Comparison of ENCODE assay signal across 1 cellular context in the genomic region with DNA sequence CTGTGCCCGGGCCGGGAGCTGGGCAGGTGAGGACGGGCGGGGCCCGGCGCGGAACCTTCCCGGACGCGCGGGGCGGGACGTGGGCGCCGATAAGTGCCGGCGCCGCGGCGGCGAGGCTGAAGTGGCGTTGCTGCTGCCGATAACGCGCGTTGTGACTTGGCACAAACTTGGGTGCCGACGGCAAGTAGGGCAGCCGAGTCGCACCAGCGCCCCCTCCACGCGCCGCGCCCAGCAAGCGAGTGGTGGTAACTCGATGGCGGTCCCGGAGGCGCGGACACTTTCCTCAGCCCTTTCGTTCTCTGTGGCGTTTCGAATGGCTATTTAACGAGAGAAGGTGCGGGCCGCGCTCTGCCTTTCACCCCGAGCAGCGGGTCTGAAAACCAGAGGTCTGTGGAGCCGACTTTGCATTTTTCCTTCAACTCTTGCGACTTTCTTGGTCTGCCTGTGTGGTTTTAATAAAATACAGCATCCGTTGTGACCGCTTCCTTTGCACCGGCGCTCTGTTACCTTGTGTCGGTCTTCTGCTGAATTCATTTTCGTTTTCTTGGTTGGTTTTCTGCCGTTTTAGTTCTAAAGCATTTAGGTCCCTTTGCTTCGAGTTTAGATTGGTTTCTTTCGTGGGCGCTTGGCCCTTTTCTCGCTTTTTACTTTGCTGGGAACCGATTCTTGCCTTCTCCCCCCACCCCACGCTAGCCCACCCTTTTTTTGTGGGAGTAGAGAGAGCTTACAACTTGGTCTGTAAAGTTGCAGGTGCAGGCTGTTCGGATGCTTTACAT.
TF ChIP-seq lines count a peak whose summit lies in the region.

No MANE protein-coding gene starts in this region.

TF ChIP-seq in GM12878, 131 proteins besides CTCF, POLR2A, EP300 and RAD21 (continued from another document and continues in another):
- TF ChIP-seq POLR2AphosphoS2 (IDR thresholded peaks at IDR 0.05; ENCODE audit: low read depth, low read length): no peak
- TF ChIP-seq BACH1 (IDR thresholded peaks at IDR 0.05; ENCODE audit: borderline replicate concordance): peak; percentile 54; the same call in 1 of the 2 replicates
- TF ChIP-seq, protein P1, sequence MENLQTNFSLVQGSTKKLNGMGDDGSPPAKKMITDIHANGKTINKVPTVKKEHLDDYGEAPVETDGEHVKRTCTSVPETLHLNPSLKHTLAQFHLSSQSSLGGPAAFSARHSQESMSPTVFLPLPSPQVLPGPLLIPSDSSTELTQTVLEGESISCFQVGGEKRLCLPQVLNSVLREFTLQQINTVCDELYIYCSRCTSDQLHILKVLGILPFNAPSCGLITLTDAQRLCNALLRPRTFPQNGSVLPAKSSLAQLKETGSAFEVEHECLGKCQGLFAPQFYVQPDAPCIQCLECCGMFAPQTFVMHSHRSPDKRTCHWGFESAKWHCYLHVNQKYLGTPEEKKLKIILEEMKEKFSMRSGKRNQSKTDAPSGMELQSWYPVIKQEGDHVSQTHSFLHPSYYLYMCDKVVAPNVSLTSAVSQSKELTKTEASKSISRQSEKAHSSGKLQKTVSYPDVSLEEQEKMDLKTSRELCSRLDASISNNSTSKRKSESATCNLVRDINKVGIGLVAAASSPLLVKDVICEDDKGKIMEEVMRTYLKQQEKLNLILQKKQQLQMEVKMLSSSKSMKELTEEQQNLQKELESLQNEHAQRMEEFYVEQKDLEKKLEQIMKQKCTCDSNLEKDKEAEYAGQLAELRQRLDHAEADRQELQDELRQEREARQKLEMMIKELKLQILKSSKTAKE (IDR thresholded peaks at IDR 0.05; ENCODE audit: low read depth, poor library complexity, severe bottlenecking): peak; percentile 23
- TF ChIP-seq ZBED1 (IDR thresholded peaks at IDR 0.05; ENCODE audit: borderline replicate concordance): no peak
- no peak for TF ChIP-seq EZH2 (IDR thresholded peaks at IDR 0.05; ENCODE audit: borderline replicate concordance, control insufficient read depth, low read depth, low read length)
- TF ChIP-seq SPI1 (IDR thresholded peaks at IDR 0.05; ENCODE audit: borderline replicate concordance, insufficient read depth, low read depth, low read length): no peak
- TF ChIP-seq, protein P2, sequence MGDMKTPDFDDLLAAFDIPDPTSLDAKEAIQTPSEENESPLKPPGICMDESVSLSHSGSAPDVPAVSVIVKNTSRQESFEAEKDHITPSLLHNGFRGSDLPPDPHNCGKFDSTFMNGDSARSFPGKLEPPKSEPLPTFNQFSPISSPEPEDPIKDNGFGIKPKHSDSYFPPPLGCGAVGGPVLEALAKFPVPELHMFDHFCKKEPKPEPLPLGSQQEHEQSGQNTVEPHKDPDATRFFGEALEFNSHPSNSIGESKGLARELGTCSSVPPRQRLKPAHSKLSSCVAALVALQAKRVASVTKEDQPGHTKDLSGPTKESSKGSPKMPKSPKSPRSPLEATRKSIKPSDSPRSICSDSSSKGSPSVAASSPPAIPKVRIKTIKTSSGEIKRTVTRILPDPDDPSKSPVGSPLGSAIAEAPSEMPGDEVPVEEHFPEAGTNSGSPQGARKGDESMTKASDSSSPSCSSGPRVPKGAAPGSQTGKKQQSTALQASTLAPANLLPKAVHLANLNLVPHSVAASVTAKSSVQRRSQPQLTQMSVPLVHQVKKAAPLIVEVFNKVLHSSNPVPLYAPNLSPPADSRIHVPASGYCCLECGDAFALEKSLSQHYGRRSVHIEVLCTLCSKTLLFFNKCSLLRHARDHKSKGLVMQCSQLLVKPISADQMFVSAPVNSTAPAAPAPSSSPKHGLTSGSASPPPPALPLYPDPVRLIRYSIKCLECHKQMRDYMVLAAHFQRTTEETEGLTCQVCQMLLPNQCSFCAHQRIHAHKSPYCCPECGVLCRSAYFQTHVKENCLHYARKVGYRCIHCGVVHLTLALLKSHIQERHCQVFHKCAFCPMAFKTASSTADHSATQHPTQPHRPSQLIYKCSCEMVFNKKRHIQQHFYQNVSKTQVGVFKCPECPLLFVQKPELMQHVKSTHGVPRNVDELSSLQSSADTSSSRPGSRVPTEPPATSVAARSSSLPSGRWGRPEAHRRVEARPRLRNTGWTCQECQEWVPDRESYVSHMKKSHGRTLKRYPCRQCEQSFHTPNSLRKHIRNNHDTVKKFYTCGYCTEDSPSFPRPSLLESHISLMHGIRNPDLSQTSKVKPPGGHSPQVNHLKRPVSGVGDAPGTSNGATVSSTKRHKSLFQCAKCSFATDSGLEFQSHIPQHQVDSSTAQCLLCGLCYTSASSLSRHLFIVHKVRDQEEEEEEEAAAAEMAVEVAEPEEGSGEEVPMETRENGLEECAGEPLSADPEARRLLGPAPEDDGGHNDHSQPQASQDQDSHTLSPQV (IDR thresholded peaks at IDR 0.05): no peak
- TF ChIP-seq, protein P3, sequence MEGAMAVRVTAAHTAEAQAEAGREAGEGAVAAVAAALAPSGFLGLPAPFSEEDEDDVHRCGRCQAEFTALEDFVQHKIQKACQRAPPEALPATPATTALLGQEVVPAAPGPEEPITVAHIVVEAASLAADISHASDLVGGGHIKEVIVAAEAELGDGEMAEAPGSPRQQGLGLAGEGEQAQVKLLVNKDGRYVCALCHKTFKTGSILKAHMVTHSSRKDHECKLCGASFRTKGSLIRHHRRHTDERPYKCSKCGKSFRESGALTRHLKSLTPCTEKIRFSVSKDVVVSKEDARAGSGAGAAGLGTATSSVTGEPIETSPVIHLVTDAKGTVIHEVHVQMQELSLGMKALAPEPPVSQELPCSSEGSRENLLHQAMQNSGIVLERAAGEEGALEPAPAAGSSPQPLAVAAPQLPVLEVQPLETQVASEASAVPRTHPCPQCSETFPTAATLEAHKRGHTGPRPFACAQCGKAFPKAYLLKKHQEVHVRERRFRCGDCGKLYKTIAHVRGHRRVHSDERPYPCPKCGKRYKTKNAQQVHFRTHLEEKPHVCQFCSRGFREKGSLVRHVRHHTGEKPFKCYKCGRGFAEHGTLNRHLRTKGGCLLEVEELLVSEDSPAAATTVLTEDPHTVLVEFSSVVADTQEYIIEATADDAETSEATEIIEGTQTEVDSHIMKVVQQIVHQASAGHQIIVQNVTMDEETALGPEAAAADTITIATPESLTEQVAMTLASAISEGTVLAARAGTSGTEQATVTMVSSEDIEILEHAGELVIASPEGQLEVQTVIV (IDR thresholded peaks at IDR 0.05; ENCODE audit: borderline replicate concordance, partially characterized antibody): no peak
- no peak for TF ChIP-seq CHD2 (IDR thresholded peaks at IDR 0.05; ENCODE audit: borderline replicate concordance, low read depth, low read length)
- TF ChIP-seq ESRRA (IDR thresholded peaks at IDR 0.05; ENCODE audit: low read length): no peak
- TF ChIP-seq YY1 (IDR thresholded peaks at IDR 0.05; ENCODE audit: low read depth, low read length): peak; percentile 37; the same call in 1 of the 2 replicates
- no peak for TF ChIP-seq ZSCAN29 (IDR thresholded peaks at IDR 0.05)
- TF ChIP-seq, protein P4, sequence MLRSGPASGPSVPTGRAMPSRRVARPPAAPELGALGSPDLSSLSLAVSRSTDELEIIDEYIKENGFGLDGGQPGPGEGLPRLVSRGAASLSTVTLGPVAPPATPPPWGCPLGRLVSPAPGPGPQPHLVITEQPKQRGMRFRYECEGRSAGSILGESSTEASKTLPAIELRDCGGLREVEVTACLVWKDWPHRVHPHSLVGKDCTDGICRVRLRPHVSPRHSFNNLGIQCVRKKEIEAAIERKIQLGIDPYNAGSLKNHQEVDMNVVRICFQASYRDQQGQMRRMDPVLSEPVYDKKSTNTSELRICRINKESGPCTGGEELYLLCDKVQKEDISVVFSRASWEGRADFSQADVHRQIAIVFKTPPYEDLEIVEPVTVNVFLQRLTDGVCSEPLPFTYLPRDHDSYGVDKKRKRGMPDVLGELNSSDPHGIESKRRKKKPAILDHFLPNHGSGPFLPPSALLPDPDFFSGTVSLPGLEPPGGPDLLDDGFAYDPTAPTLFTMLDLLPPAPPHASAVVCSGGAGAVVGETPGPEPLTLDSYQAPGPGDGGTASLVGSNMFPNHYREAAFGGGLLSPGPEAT (IDR thresholded peaks at IDR 0.05; ENCODE audit: low read depth): no peak
- no peak for TF ChIP-seq SREBF2 (IDR thresholded peaks at IDR 0.05; ENCODE audit: low read length)
- TF ChIP-seq CBX5 (IDR thresholded peaks at IDR 0.05; ENCODE audit: low read depth): no peak
- TF ChIP-seq SREBF1 (IDR thresholded peaks at IDR 0.05; ENCODE audit: low read length): no peak
- TF ChIP-seq KDM1A (IDR thresholded peaks at IDR 0.05; ENCODE audit: borderline replicate concordance): no peak
- TF ChIP-seq, protein P5, sequence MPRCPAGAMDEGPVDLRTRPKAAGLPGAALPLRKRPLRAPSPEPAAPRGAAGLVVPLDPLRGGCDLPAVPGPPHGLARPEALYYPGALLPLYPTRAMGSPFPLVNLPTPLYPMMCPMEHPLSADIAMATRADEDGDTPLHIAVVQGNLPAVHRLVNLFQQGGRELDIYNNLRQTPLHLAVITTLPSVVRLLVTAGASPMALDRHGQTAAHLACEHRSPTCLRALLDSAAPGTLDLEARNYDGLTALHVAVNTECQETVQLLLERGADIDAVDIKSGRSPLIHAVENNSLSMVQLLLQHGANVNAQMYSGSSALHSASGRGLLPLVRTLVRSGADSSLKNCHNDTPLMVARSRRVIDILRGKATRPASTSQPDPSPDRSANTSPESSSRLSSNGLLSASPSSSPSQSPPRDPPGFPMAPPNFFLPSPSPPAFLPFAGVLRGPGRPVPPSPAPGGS (IDR thresholded peaks at IDR 0.05; ENCODE audit: borderline replicate concordance, insufficient read depth, low read depth, low read length, poor library complexity, severe bottlenecking): no peak
- TF ChIP-seq RB1 (IDR thresholded peaks at IDR 0.05; ENCODE audit: borderline replicate concordance): peak; percentile 78; the same call in 1 of the 2 replicates
- TF ChIP-seq SUPT20H (IDR thresholded peaks at IDR 0.05; ENCODE audit: borderline replicate concordance, control insufficient read depth, low read depth, low read length): no peak
- 0 out of 2 replicates have a peak, but pooled peaks have one; percentile 63 for TF ChIP-seq DPF2 (IDR thresholded peaks at IDR 0.05)
- TF ChIP-seq, protein P6, sequence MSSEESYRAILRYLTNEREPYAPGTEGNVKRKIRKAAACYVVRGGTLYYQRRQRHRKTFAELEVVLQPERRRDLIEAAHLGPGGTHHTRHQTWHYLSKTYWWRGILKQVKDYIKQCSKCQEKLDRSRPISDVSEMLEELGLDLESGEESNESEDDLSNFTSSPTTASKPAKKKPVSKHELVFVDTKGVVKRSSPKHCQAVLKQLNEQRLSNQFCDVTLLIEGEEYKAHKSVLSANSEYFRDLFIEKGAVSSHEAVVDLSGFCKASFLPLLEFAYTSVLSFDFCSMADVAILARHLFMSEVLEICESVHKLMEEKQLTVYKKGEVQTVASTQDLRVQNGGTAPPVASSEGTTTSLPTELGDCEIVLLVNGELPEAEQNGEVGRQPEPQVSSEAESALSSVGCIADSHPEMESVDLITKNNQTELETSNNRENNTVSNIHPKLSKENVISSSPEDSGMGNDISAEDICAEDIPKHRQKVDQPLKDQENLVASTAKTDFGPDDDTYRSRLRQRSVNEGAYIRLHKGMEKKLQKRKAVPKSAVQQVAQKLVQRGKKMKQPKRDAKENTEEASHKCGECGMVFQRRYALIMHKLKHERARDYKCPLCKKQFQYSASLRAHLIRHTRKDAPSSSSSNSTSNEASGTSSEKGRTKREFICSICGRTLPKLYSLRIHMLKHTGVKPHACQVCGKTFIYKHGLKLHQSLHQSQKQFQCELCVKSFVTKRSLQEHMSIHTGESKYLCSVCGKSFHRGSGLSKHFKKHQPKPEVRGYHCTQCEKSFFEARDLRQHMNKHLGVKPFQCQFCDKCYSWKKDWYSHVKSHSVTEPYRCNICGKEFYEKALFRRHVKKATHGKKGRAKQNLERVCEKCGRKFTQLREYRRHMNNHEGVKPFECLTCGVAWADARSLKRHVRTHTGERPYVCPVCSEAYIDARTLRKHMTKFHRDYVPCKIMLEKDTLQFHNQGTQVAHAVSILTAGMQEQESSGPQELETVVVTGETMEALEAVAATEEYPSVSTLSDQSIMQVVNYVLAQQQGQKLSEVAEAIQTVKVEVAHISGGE (CRISPR knock-in tag; IDR thresholded peaks at IDR 0.05): no peak
- 0 out of 2 replicates have a peak, but pooled peaks have one; percentile 30 for TF ChIP-seq NBN (IDR thresholded peaks at IDR 0.05)
- TF ChIP-seq CREM (IDR thresholded peaks at IDR 0.05; ENCODE audit: low read depth): 0 out of 2 replicates have a peak, but pooled peaks have one; percentile 30
- TF ChIP-seq, protein P7, sequence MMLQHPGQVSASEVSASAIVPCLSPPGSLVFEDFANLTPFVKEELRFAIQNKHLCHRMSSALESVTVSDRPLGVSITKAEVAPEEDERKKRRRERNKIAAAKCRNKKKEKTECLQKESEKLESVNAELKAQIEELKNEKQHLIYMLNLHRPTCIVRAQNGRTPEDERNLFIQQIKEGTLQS (IDR thresholded peaks at IDR 0.05; ENCODE audit: borderline replicate concordance, extremely low read depth, low read depth, low read length): no peak
- TF ChIP-seq, protein P8, sequence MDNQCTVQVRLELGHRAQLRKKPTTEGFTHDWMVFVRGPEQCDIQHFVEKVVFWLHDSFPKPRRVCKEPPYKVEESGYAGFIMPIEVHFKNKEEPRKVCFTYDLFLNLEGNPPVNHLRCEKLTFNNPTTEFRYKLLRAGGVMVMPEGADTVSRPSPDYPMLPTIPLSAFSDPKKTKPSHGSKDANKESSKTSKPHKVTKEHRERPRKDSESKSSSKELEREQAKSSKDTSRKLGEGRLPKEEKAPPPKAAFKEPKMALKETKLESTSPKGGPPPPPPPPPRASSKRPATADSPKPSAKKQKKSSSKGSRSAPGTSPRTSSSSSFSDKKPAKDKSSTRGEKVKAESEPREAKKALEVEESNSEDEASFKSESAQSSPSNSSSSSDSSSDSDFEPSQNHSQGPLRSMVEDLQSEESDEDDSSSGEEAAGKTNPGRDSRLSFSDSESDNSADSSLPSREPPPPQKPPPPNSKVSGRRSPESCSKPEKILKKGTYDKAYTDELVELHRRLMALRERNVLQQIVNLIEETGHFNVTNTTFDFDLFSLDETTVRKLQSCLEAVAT (IDR thresholded peaks at IDR 0.05): peak; percentile 89
- no peak for TF ChIP-seq KAT2A (conservative IDR thresholded peaks at IDR 0.05; ENCODE audit: control insufficient read depth, low read depth, low read length)
- TF ChIP-seq, protein P9, sequence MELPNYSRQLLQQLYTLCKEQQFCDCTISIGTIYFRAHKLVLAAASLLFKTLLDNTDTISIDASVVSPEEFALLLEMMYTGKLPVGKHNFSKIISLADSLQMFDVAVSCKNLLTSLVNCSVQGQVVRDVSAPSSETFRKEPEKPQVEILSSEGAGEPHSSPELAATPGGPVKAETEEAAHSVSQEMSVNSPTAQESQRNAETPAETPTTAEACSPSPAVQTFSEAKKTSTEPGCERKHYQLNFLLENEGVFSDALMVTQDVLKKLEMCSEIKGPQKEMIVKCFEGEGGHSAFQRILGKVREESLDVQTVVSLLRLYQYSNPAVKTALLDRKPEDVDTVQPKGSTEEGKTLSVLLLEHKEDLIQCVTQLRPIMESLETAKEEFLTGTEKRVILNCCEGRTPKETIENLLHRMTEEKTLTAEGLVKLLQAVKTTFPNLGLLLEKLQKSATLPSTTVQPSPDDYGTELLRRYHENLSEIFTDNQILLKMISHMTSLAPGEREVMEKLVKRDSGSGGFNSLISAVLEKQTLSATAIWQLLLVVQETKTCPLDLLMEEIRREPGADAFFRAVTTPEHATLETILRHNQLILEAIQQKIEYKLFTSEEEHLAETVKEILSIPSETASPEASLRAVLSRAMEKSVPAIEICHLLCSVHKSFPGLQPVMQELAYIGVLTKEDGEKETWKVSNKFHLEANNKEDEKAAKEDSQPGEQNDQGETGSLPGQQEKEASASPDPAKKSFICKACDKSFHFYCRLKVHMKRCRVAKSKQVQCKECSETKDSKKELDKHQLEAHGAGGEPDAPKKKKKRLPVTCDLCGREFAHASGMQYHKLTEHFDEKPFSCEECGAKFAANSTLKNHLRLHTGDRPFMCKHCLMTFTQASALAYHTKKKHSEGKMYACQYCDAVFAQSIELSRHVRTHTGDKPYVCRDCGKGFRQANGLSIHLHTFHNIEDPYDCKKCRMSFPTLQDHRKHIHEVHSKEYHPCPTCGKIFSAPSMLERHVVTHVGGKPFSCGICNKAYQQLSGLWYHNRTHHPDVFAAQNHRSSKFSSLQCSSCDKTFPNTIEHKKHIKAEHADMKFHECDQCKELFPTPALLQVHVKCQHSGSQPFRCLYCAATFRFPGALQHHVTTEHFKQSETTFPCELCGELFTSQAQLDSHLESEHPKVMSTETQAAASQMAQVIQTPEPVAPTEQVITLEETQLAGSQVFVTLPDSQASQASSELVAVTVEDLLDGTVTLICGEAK (IDR thresholded peaks at IDR 0.05; ENCODE audit: borderline replicate concordance): no peak
